In genomic region chr11:66440940-66441282, GRCh38 we compare ENCODE assay signal across 6 cellular contexts. TPM values are rescaled to one million over a fixed set of nuclear protein-coding genes. Genes with fewer than 3 reads are reported as not detected.
"Had no signal": no experiment of that assay in that cellular context is flagged by ENCODE, and none has a peak within 500 bp of the region (broad histone marks: within the 10 kb centered on the region; RNA-seq: fewer than 3 reads in every experiment).

No MANE protein-coding gene starts in this region.

RNA-seq across cellular contexts. Expression of gene NPAS4, which starts 20.1 kb away (rescaled TPM):
- total RNA-seq: activated B cell treated with CpG ODN at 0.5 μM for 24 hours; activated CD4-positive, alpha-beta memory T cell treated with anti-CD3 and anti-CD28 coated beads for 36 hours; activated CD4-positive, alpha-beta T cell treated with anti-CD3 and anti-CD28 coated beads, Interleukin-2, amount 10 ng/mL, durations not matched to agents 24 days and 14 days; activated CD8-positive, alpha-beta memory T cell treated with anti-CD3 and anti-CD28 coated beads for 36 hours; T-cell; T-helper 17 cell had no signal
